ENCODE assay signal across 8 cellular contexts in genomic region chr4:86496094-86497060, GRCh38.
A peak's percentile ranks its signal among the peaks of the same experiment; 100 is the strongest.
DNase-seq lines count a peak whose midpoint lies in the region; ATAC-seq and TF ChIP-seq lines count a peak whose summit lies in the region.

No MANE protein-coding gene starts in this region.

- H2AFZ ChIP-seq in IMR-90 (replicated peaks; ENCODE audit: low read length, poor library complexity), result no peak overlapping the region
- peak overlapping the region; percentile 95 for H2AFZ ChIP-seq in neuron (ENCODE audit: low read depth, low read length)

- H3K4ac ChIP-seq in IMR-90 (ENCODE audit: low read depth, low read length), result no peak overlapping the region

- no peaks in the 10 kb centered on the region for H4K20me1 ChIP-seq in IMR-90 (ENCODE audit: insufficient read depth, low read length)

- H3K27ac ChIP-seq in IMR-90 (ENCODE audit: insufficient read depth, low read length) (no peak overlapping the region), epithelial cell of prostate (peak overlapping the region; percentile 76)

- no CpG with 5 or more reads among the region's 5 CpGs for WGBS in IMR-90 (ENCODE audit: extremely low coverage in 2 of 2, insufficient read length in 1 of 2), 2 experiments

- no peak overlapping the region for H3K9ac ChIP-seq in IMR-90 (ENCODE audit: low read depth, low read length)

- H4K91ac ChIP-seq in IMR-90 (ENCODE audit: insufficient read depth, low read depth, low read length), result no peak overlapping the region

- BruUV-seq in IMR-90 (replicated peaks; lab: Mats Ljungman, UMichigan), result no TSS peak

- no peak overlapping the region for H3K14ac ChIP-seq in IMR-90 (replicated peaks; ENCODE audit: low read depth, low read length)

- no peak overlapping the region for H2AK9ac ChIP-seq in IMR-90 (replicated peaks; ENCODE audit: low read depth, low read length, poor library complexity)

- ATAC-seq in IMR-90 (ENCODE audit: low read depth) (no peak), GM18867 (IDR thresholded peaks at IDR 0.05; ENCODE audit: unreplicated experiment) (no peak)

- H3K4me1 ChIP-seq in IMR-90 (ENCODE audit: control insufficient read depth, insufficient read depth, low read length) (peaks cover 3% of the 10 kb centered on the region; the same call in 1 of the 2 replicates), neuron (ENCODE audit: insufficient read depth, low read length) (peaks cover 8% of the 10 kb centered on the region)

- no peaks in the 10 kb centered on the region for H3K9me3 Mint-ChIP-seq in activated T-helper 2 cell treated with anti-CD3 and anti-CD28 coated beads, Interferon-gamma antibody, Interleukin-2, Interleukin-4, amounts not matched to agents 10 μg/mL and 5 μg/mL and 100 μg/mL, durations not matched to agents 14 hours and 24 hours and 36 hours

- POLR2A ChIA-PET in IMR-90 (lab: Charles Lee; ENCODE audit: unreplicated experiment), result no interaction called here

- no peak overlapping the region for H3K4me3 Mint-ChIP-seq in activated T-helper 2 cell treated with anti-CD3 and anti-CD28 coated beads, Interferon-gamma antibody, Interleukin-2, Interleukin-4, amounts not matched to agents 10 μg/mL and 5 μg/mL and 100 μg/mL, durations not matched to agents 14 hours and 24 hours and 36 hours (ENCODE audit: low read depth)

- H2BK5ac ChIP-seq in IMR-90 (ENCODE audit: low read depth, low read length, poor library complexity, severe bottlenecking), result no peak overlapping the region

- H4K8ac ChIP-seq in IMR-90 (ENCODE audit: low read depth in 2 of 2, low read length in 2 of 2), result no peak overlapping the region

- peak; percentile 84 for TF ChIP-seq RAD21 in IMR-90 (IDR thresholded peaks at IDR 0.05; ENCODE audit: low read length)

- no peak overlapping the region for H2BK15ac ChIP-seq in IMR-90 (ENCODE audit: low read depth, low read length)

- dilution Hi-C loops in IMR-90 (cut with HindIII; ENCODE audit: low sequenced_read_pairs, unreplicated experiment), result no loop called here

- no peak overlapping the region for H2BK20ac ChIP-seq in IMR-90 (ENCODE audit: low read depth, low read length)

- H3K79me1 ChIP-seq in IMR-90 (ENCODE audit: low read depth in 1 of 2, low read length in 2 of 2), result no peaks in the 10 kb centered on the region

- no peak overlapping the region for H3K23ac ChIP-seq in IMR-90 (ENCODE audit: low read depth, low read length)

- H3K4me1 Mint-ChIP-seq in activated T-helper 2 cell treated with anti-CD3 and anti-CD28 coated beads, Interferon-gamma antibody, Interleukin-2, Interleukin-4, amounts not matched to agents 10 μg/mL and 5 μg/mL and 100 μg/mL, durations not matched to agents 14 hours and 24 hours and 36 hours (ENCODE audit: low read depth), result peaks cover 9% of the 10 kb centered on the region

- no peaks in the 10 kb centered on the region for H3K9me3 ChIP-seq in IMR-90 (ENCODE audit: control insufficient read depth, insufficient read depth, low read length)
- no peaks in the 10 kb centered on the region for H3K9me3 ChIP-seq in neuron (ENCODE audit: low read length)

- H3K56ac ChIP-seq in IMR-90 (ENCODE audit: extremely low read depth, insufficient read depth, low read length), result no peak overlapping the region

- H2AK5ac ChIP-seq in IMR-90 (ENCODE audit: low read depth, low read length), result no peak overlapping the region

- H3K9me1 ChIP-seq in IMR-90 (ENCODE audit: insufficient read depth, low read length), result 0 out of 2 replicates have a peak, but pooled peaks cover 3% of the 10 kb centered on the region

- DNase-seq in activated T-cell treated with anti-CD3 and anti-CD28 coated beads for 48 hours (ENCODE audit: low read depth) (peak; percentile 4), activated T-cell treated with anti-CD3 and anti-CD28 coated beads for 4 hours (no peak), IMR-90 (peak; percentile 57), T-helper 9 cell (peak; percentile 2), epithelial cell of prostate (ENCODE audit: low read depth, low spot score) (no peak)
- DNase-seq in activated T-helper 2 cell treated with anti-CD3 and anti-CD28 coated beads, Interferon-gamma antibody, Interleukin-2, Interleukin-4, amounts not matched to agents 10 μg/mL and 5 μg/mL and 100 μg/mL, durations not matched to agents 14 hours and 24 hours and 36 hours (ENCODE audit: low spot score), result no peak

- H3K36me3 ChIP-seq in IMR-90 (ENCODE audit: control insufficient read depth, insufficient read depth, low read length) (no peaks in the 10 kb centered on the region), neuron (ENCODE audit: insufficient read depth, low read length) (no peaks in the 10 kb centered on the region)

- CTCF ChIA-PET in IMR-90 (lab: Yijun Ruan, JAX), result interaction anchor here (0.5 to 2.0 kb wide), 16 partner anchors 9 to 431 kb away, joined by 3 to 8 read pairs (median 4); partner anchors contain the start of gene PTPN13

- no peaks in the 10 kb centered on the region for H3K36me3 Mint-ChIP-seq in activated T-helper 2 cell treated with anti-CD3 and anti-CD28 coated beads, Interferon-gamma antibody, Interleukin-2, Interleukin-4, amounts not matched to agents 10 μg/mL and 5 μg/mL and 100 μg/mL, durations not matched to agents 14 hours and 24 hours and 36 hours (ENCODE audit: low read depth)

- in situ Hi-C loops in IMR-90 (cut with MboI; ENCODE audit: low sequenced_read_pairs), result loop anchor here (5.0 to 25.0 kb wide), 2 partner anchors 401 to 616 kb away; no protein-coding TSS in a partner anchor

- peaks cover 5% of the 10 kb centered on the region for H3K27me3 Mint-ChIP-seq in activated T-helper 2 cell treated with anti-CD3 and anti-CD28 coated beads, Interferon-gamma antibody, Interleukin-2, Interleukin-4, amounts not matched to agents 10 μg/mL and 5 μg/mL and 100 μg/mL, durations not matched to agents 14 hours and 24 hours and 36 hours (ENCODE audit: low read depth)

- H4K5ac ChIP-seq in IMR-90 (ENCODE audit: low read depth, low read length), result no peak overlapping the region

- H2BK120ac ChIP-seq in IMR-90 (ENCODE audit: low read depth, low read length), result no peak overlapping the region

- H3K27me3 ChIP-seq in IMR-90 (ENCODE audit: control insufficient read depth, insufficient read depth, low read length), result no peaks in the 10 kb centered on the region
- no peaks in the 10 kb centered on the region for H3K27me3 ChIP-seq in neuron (ENCODE audit: insufficient read depth, low read length)

- no peak overlapping the region for H3K4me3 ChIP-seq in IMR-90 (ENCODE audit: insufficient read depth, low read depth, low read length)
- no peak overlapping the region for H3K4me3 ChIP-seq in neuron (ENCODE audit: low read length)

- H3K27ac Mint-ChIP-seq in activated T-helper 2 cell treated with anti-CD3 and anti-CD28 coated beads, Interferon-gamma antibody, Interleukin-2, Interleukin-4, amounts not matched to agents 10 μg/mL and 5 μg/mL and 100 μg/mL, durations not matched to agents 14 hours and 24 hours and 36 hours, result no peak overlapping the region

- intact Hi-C loops in IMR-90 (cut with micrococcal nuclease), result loop anchor here (2.0 to 5.0 kb wide), 3 partner anchors 261 to 741 kb away; no protein-coding TSS in a partner anchor
- intact Hi-C loops in activated T-helper 2 cell treated with anti-CD3 and anti-CD28 coated beads, Interferon-gamma antibody, Interleukin-2, Interleukin-4, amounts not matched to agents 10 μg/mL and 5 μg/mL and 100 μg/mL, durations not matched to agents 14 hours and 24 hours and 36 hours (cut with micrococcal nuclease), result loop anchor here (1.0 to 10.0 kb wide), 3 partner anchors 101 to 738 kb away; no protein-coding TSS in a partner anchor

- peak; percentile 86 for TF ChIP-seq CTCF in IMR-90 (conservative IDR thresholded peaks at IDR 0.05; ENCODE audit: low read depth, low read length)

- H3K18ac ChIP-seq in IMR-90 (ENCODE audit: low read depth, low read length), result no peak overlapping the region

- H3K4me2 ChIP-seq in IMR-90 (ENCODE audit: low read depth, low read length), result peak overlapping the region; percentile 2; the same call in 1 of the 2 replicates

- TF ChIP-seq POLR2A in IMR-90 (IDR thresholded peaks at IDR 0.05; ENCODE audit: low read depth, low read length), result no peak

TF ChIP-seq in IMR-90, 13 proteins besides CTCF, POLR2A, EP300 and RAD21:
- no peak for TF ChIP-seq USF2 (IDR thresholded peaks at IDR 0.05; ENCODE audit: low read depth, low read length)
- peak; percentile 80 for TF ChIP-seq SMC3 (IDR thresholded peaks at IDR 0.05; ENCODE audit: low read depth, low read length)
- TF ChIP-seq MAFK (IDR thresholded peaks at IDR 0.05; ENCODE audit: low read depth, low read length), result peak; percentile 33

Comparison
In these comparisons a context has a peak if more than half of its experiments do, and no peak if none do; other contexts are left out.
1. DNase-seq: peak in activated T-cell treated with anti-CD3 and anti-CD28 coated beads for 48 hours (single experiment), IMR-90 (single experiment) and T-helper 9 cell (single experiment); none in activated T-cell treated with anti-CD3 and anti-CD28 coated beads for 4 hours (single experiment), epithelial cell of prostate (single experiment) and activated T-helper 2 cell treated with anti-CD3 and anti-CD28 coated beads, Interferon-gamma antibody, Interleukin-2, Interleukin-4, amounts not matched to agents 10 μg/mL and 5 μg/mL and 100 μg/mL, durations not matched to agents 14 hours and 24 hours and 36 hours (single experiment).